In the genomic region with DNA sequence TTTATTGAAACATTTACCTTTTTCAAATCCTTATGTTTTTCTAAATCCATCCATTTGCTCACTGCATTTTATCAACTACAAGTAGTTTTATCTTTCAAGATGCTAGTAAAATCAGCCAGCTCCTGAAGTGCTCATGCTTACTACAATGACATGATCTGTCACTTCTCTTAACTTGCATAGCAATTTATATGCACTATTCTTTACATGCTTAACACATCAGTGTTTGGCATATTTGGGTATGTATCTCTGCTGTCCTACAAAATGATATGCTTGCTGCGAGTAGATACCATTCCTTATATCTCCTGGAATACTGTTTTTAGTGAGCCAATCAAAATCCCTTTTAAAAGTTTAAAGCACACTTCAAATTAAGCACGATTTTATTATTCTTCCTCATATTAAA, we compare ENCODE assay signal across 8 cellular contexts.
"Had no signal": no experiment of that assay in that cellular context is flagged by ENCODE, and none has a peak within 500 bp of the region (broad histone marks: within the 10 kb centered on the region; RNA-seq: fewer than 3 reads in every experiment).

No MANE protein-coding gene starts in this region.

- ATAC-seq: HepG2, K562 had no signal

- H3K9ac ChIP-seq: KMS-11 had no signal

- DNase-seq: IMR-90, KBM-7, KG1 had no signal

- H3K4me3 ChIP-seq: K562 had no signal

- FAIRE-seq: HepG2, HTR-8/SVneo, K562 had no signal

- H3K4me2 ChIP-seq: KMS-11 had no signal

- H3K27ac ChIP-seq: HL-60, KMS-11 had no signal
